Comparison of ENCODE assay signal across 13 cellular contexts in genomic region chr11:128707671-128708070, GRCh38. TPM values are rescaled to one million over a fixed set of nuclear protein-coding genes. Genes with fewer than 3 reads are reported as not detected.
DNase-seq lines count a peak whose midpoint lies in the region; ATAC-seq and TF ChIP-seq lines count a peak whose summit lies in the region.
"Had no signal": no experiment of that assay in that cellular context is flagged by ENCODE, and none has a peak within 500 bp of the region (broad histone marks: within the 10 kb centered on the region; RNA-seq: fewer than 3 reads in every experiment).

No MANE protein-coding gene starts in this region.

- no peaks in the 10 kb centered on the region for H3K9me3 ChIP-seq in CD4-positive, alpha-beta memory T cell (ENCODE audit: control insufficient read depth in 1 of 2, low read length in 2 of 2)
- H3K9me3 ChIP-seq in psoas muscle, result no peaks in the 10 kb centered on the region
- H3K9me3 ChIP-seq: stomach had no signal

- peak overlapping the region; percentile 20 to 81 (median 69) for H3K27ac Mint-ChIP-seq in CD4-positive, alpha-beta memory T cell

- intact Hi-C loops in CD4-positive, alpha-beta memory T cell (cut with micrococcal nuclease), result loop anchor here (1.0 kb wide), 1 partner anchor 10 kb away; no protein-coding TSS in a partner anchor
- intact Hi-C loops in psoas muscle (cut with DNase I), result no loop called here

- TF ChIP-seq CTCF in psoas muscle (IDR thresholded peaks at IDR 0.05), result no peak

- H3K36me3 ChIP-seq in CD4-positive, alpha-beta memory T cell (ENCODE audit: insufficient read depth, low read length), result peaks cover 30% of the 10 kb centered on the region
- no peaks in the 10 kb centered on the region for H3K36me3 ChIP-seq in psoas muscle (ENCODE audit: insufficient read depth in 1 of 2, low read depth in 1 of 2)
- H3K36me3 ChIP-seq: stomach had no signal

- H3K4me1 Mint-ChIP-seq in CD4-positive, alpha-beta memory T cell, result peaks cover 78 to 99% (median 94%) of the 10 kb centered on the region in 4 donors

- no peak overlapping the region for H3K4me3 ChIP-seq in CD4-positive, alpha-beta memory T cell (ENCODE audit: low read length in 2 of 2)
- H3K4me3 ChIP-seq in psoas muscle, result no peak overlapping the region
- H3K4me3 ChIP-seq: stomach had no signal

- H3K4me1 ChIP-seq in CD4-positive, alpha-beta memory T cell (ENCODE audit: insufficient read depth, low read length), result peaks cover 100% of the 10 kb centered on the region
- H3K4me1 ChIP-seq in psoas muscle, result peaks cover 10% of the 10 kb centered on the region

- no peak overlapping the region for H3K27ac ChIP-seq in CD4-positive, alpha-beta memory T cell (ENCODE audit: low read depth, low read length)
- H3K27ac ChIP-seq in psoas muscle, result no peak overlapping the region
- H3K27ac ChIP-seq: VCaP had no signal

- H3K9me3 Mint-ChIP-seq in CD4-positive, alpha-beta memory T cell, result no peaks in the 10 kb centered on the region

- peaks cover 56 to 69% of the 10 kb centered on the region in 2 donors for H3K36me3 Mint-ChIP-seq in CD4-positive, alpha-beta memory T cell

- no peak for ATAC-seq in HG02973 (IDR thresholded peaks at IDR 0.05; ENCODE audit: unreplicated experiment)
- ATAC-seq in psoas muscle, result no peak
- ATAC-seq: HepG2 had no signal

- DNase-seq in A172 (ENCODE audit: low spot score) (peak; percentile 16), amniotic epithelial cell (ENCODE audit: low read depth) (peak; percentile 81), islet precursor cell (peak; percentile 14), NCI-H187 (lab: John Stamatoyannopoulos, UW) (no peak), GM19240 (ENCODE audit: insufficient read length, low spot score) (no peak), psoas muscle (no peak)
- no peak for DNase-seq in CD4-positive, alpha-beta memory T cell
- DNase-seq: C1 segment of cervical spinal cord, NCI-H1694, stomach had no signal

- H3K27me3 Mint-ChIP-seq in CD4-positive, alpha-beta memory T cell, result no peaks in the 10 kb centered on the region

- POLR2A ChIA-PET in CD4-positive, alpha-beta memory T cell (lab: Charles Lee; ENCODE audit: partially characterized antibody), result interaction anchor here (0.9 to 4.7 kb wide), 4 partner anchors 9 to 13 kb away, joined by 3 to 21 read pairs (median 4); no protein-coding TSS in a partner anchor

- CTCF ChIA-PET in CD4-positive, alpha-beta memory T cell (lab: Charles Lee; ENCODE audit: partially characterized antibody), result interaction anchor here (1.4 kb wide), 1 partner anchor 9 kb away, joined by 3 read pairs; no protein-coding TSS in a partner anchor

- no peaks in the 10 kb centered on the region for H3K27me3 ChIP-seq in CD4-positive, alpha-beta memory T cell (ENCODE audit: insufficient read depth, low read length)
- H3K27me3 ChIP-seq in psoas muscle (ENCODE audit: insufficient read depth in 3 of 3, low read length in 2 of 3), result peaks cover 0 to 2% (median 0%) of the 10 kb centered on the region in 3 donors

- H3K4me3 Mint-ChIP-seq in CD4-positive, alpha-beta memory T cell, result peak overlapping the region in 5 of 8 donors; percentile 17 to 75 (median 58)

RNA-seq across cellular contexts. Expression of gene FLI1, which starts 13.8 kb away (rescaled TPM):
- 3.6 and 6.1 TPM in 2 replicates for total RNA-seq in A172 (2014; rRNA removed; shearing (Covaris generic))
- total RNA-seq in CD4-positive, alpha-beta memory T cell, result 100 to 1,000 TPM; 112 to 122 TPM
- 10 to 100 TPM; 54.6 to 93.1 TPM for polyA plus RNA-seq in CD4-positive, alpha-beta memory T cell
- total RNA-seq in psoas muscle, result 10 to 100 TPM in 3 of 4 donors, 1 to 10 TPM in 1; 8.8 to 13.1 (median 12.7) TPM
- 1 to 10 TPM; 3.3 to 5.5 (median 5.2) TPM for polyA plus RNA-seq in psoas muscle
- total RNA-seq: HepG2 had no signal
- polyA plus RNA-seq: HepG2 had no signal

Comparison
In these comparisons a context has a peak if more than half of its experiments do, and no peak if none do; other contexts are left out.
1. DNase-seq: peak in A172 (single experiment), amniotic epithelial cell (single experiment) and islet precursor cell (single experiment); none in CD4-positive, alpha-beta memory T cell (0 of 5), NCI-H187 (0 of 2), GM19240 (single experiment) and psoas muscle (0 of 2).
2. RNA of gene FLI1, which starts 13.8 kb away (total RNA-seq): 112 to 122 TPM in CD4-positive, alpha-beta memory T cell; 8.8 to 13.1 TPM in psoas muscle and 3.6 to 6.1 TPM in A172; every median in the first group is over 4 times any median in the second.